In the genomic region with DNA sequence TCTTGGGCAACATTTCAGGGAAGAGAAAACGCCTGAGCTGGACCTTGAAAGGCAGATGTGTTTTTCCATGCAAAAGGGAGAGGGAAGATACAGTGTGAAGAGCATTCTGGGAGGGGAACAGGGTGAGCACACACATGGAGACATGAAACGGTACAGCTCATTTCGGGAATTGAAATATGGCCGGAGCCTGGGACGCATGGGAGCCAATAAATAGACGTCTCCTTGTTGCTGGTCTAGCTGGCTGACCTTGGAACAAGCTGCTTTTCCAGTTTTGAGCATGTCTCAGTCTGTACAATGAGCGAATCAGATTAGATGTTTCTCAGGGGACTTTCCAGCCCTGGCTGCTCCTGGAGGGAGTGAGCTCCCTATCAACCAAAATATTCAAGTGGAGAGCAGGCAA, we compare ENCODE assay signal across 20 cellular contexts.
DNase-seq lines count a peak whose midpoint lies in the region; ATAC-seq and TF ChIP-seq lines count a peak whose summit lies in the region.
"Had no signal": no experiment of that assay in that cellular context is flagged by ENCODE, and none has a peak within 500 bp of the region (broad histone marks: within the 10 kb centered on the region; RNA-seq: fewer than 3 reads in every experiment).

No MANE protein-coding gene starts in this region.

- TF ChIP-seq CTCF in adrenal gland (IDR thresholded peaks at IDR 0.05) (no peak), epithelial cell of esophagus (IDR thresholded peaks at IDR 0.05; ENCODE audit: insufficient read depth, low read depth, low read length, missing control alignments) (no peak), omental fat pad (IDR thresholded peaks at IDR 0.05) (no peak), progenitor cell of endocrine pancreas (IDR thresholded peaks at IDR 0.05; ENCODE audit: unreplicated experiment) (no peak), mucosa of descending colon (IDR thresholded peaks at IDR 0.05) (no peak)

- H3K4me1 Mint-ChIP-seq in progenitor cell of endocrine pancreas (ENCODE audit: low read depth): no peaks in the 10 kb centered on the region
- H3K4me1 Mint-ChIP-seq: B cell had no signal

- no peak for TF ChIP-seq POLR2A in adrenal gland (IDR thresholded peaks at IDR 0.05)

- H3K9me3 ChIP-seq in adrenal gland (replicated peaks in 1 of 3) (no peaks in the 10 kb centered on the region), mucosa of descending colon (no peaks in the 10 kb centered on the region)
- H3K9me3 ChIP-seq: BLaER1, Caco-2 had no signal

- H3K27me3 Mint-ChIP-seq in progenitor cell of endocrine pancreas: peaks cover 11% of the 10 kb centered on the region
- H3K27me3 Mint-ChIP-seq: CD4-positive, CD25-positive, alpha-beta regulatory T cell had no signal

- peak overlapping the region in 1 of 5 donors; percentile 13 for H3K27ac ChIP-seq in adrenal gland
- H3K27ac ChIP-seq: 22Rv1, BLaER1, C4-2B had no signal

- H3K4me3 Mint-ChIP-seq in progenitor cell of endocrine pancreas (ENCODE audit: low read depth): no peak overlapping the region
- H3K4me3 Mint-ChIP-seq: B cell; CD4-positive, CD25-positive, alpha-beta regulatory T cell; CD8-positive, alpha-beta T cell; GM23338; H9 had no signal

- no peaks in the 10 kb centered on the region for H3K36me3 ChIP-seq in adrenal gland (replicated peaks in 1 of 2)
- no peaks in the 10 kb centered on the region for H3K36me3 ChIP-seq in mucosa of descending colon (ENCODE audit: low read depth)
- H3K36me3 ChIP-seq: BLaER1 had no signal

- ATAC-seq in omental fat pad (ENCODE audit: low FRiP score) (peak; percentile 69), GM19397 (IDR thresholded peaks at IDR 0.05; ENCODE audit: unreplicated experiment) (no peak), GM19467 (IDR thresholded peaks at IDR 0.05; ENCODE audit: unreplicated experiment) (no peak), HG03442 (IDR thresholded peaks at IDR 0.05; ENCODE audit: unreplicated experiment) (no peak), mucosa of descending colon (no peak)
- ATAC-seq: CD8-positive, alpha-beta T cell; GM23338; HCT116 had no signal

- H3K9me3 Mint-ChIP-seq in progenitor cell of endocrine pancreas (ENCODE audit: low read depth): no peaks in the 10 kb centered on the region
- H3K9me3 Mint-ChIP-seq: CD8-positive, alpha-beta T cell; GM23338; H9 had no signal

- no peaks in the 10 kb centered on the region for H3K36me3 Mint-ChIP-seq in progenitor cell of endocrine pancreas (ENCODE audit: insufficient read depth)
- H3K36me3 Mint-ChIP-seq: CD4-positive, CD25-positive, alpha-beta regulatory T cell; CD8-positive, alpha-beta T cell had no signal

- H3K4me3 ChIP-seq in adrenal gland: no peak overlapping the region
- no peak overlapping the region for H3K4me3 ChIP-seq in epithelial cell of esophagus (ENCODE audit: low read length)
- no peak overlapping the region for H3K4me3 ChIP-seq in mucosa of descending colon
- H3K4me3 ChIP-seq: BLaER1, GM23338 had no signal

- H3K27me3 ChIP-seq in adrenal gland: no peaks in the 10 kb centered on the region
- H3K27me3 ChIP-seq: BLaER1 had no signal

- 11 to 39% (median 33%) methylated on average over 5 to 7 of the region's 7 CpGs for WGBS in adrenal gland, 4 donors

- peaks cover 9 to 17% of the 10 kb centered on the region in 2 donors for H3K4me1 ChIP-seq in adrenal gland (replicated peaks in 1 of 2)
- peaks cover 5% of the 10 kb centered on the region for H3K4me1 ChIP-seq in mucosa of descending colon (ENCODE audit: low read depth)
- H3K4me1 ChIP-seq: Caco-2 had no signal

- peak overlapping the region; percentile 18 for H3K27ac Mint-ChIP-seq in progenitor cell of endocrine pancreas
- H3K27ac Mint-ChIP-seq: B cell; CD8-positive, alpha-beta T cell; GM23338; H9 had no signal

- peak in 6 of 7 donors; percentile 38 to 65 (median 52) for DNase-seq in adrenal gland
- peak; percentile 56 for DNase-seq in epithelial cell of esophagus (ENCODE audit: low read depth)
- no peak for DNase-seq in omental fat pad (ENCODE audit: low spot score)
- no peak for DNase-seq in progenitor cell of endocrine pancreas (ENCODE audit: low spot score, unreplicated experiment)
- no peak for DNase-seq in mucosa of descending colon
- DNase-seq: Caco-2; CD4-positive, CD25-positive, alpha-beta regulatory T cell; CD8-positive, alpha-beta T cell; DMS153; GF-D8; H9 had no signal

- intact Hi-C loops in adrenal gland (cut with DNase I) (no loop called here), mucosa of descending colon (cut with DNase I, micrococcal nuclease) (no loop called here)

Comparison
In these comparisons a context has a peak if more than half of its experiments do, and no peak if none do; other contexts are left out.
1. DNase-seq: peak in adrenal gland (6 of 7) and epithelial cell of esophagus (single experiment); none in omental fat pad (single experiment), progenitor cell of endocrine pancreas (single experiment) and mucosa of descending colon (0 of 3).